Comparison of ENCODE assay signal across 19 cellular contexts in the genomic region with DNA sequence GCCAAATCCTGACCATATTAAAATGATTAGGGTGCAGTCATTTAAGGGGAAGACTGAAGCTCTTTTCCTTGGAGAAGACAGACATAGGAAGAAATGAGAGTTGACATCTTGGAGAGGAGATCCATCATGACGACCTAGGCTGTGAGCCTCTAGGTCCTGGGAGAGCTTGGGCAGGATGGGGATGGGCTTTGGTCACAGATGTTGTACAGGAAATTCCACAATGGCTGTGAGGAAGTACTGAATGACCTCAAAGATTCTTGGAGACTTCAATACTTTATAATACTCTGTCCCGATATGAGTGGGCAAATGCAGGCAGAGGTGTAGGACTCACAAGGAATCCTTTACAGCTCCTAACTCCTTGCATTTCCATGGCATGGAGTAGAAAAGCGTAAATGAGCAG.
"Had no signal": no experiment of that assay in that cellular context is flagged by ENCODE, and none has a peak within 500 bp of the region (broad histone marks: within the 10 kb centered on the region; RNA-seq: fewer than 3 reads in every experiment).

No MANE protein-coding gene starts in this region.

- H3K36me3 ChIP-seq: MG63 had no signal

- H3K4me3 ChIP-seq: MG63 had no signal

- DNase-seq: Karpas-422; KG1; MG63; NCI-H1092; NCI-H1105 treated with DMSO at 0.1 percent for 48 hours; NCI-H1417 treated with DMSO at 0.1 percent for 48 hours; NCI-H146; NCI-H1930; NCI-H2081; NCI-H2107; NCI-H2227 treated with DMSO at 0.1 percent for 48 hours; NCI-H526 treated with DMSO at 0.1 percent for 48 hours; NCI-H748 treated with DMSO at 0.1 percent for 48 hours; NK-92 treated with Interleukin-12 subunit alpha and Interleukin-12 subunit beta, amount 100 ng/mL, for 24 hours; PC-3; SHP77; SK-N-SH had no signal

- H3K27me3 ChIP-seq: MG63 had no signal

- H3K4me2 ChIP-seq: SK-N-SH had no signal

- H3K9me3 ChIP-seq: MG63, SK-N-SH had no signal

- H3K9ac ChIP-seq: SK-N-SH had no signal

- H3K27ac ChIP-seq: HL-60, RWPE1 had no signal
